16 cellular contexts compared by ENCODE assay signal in the genomic region with DNA sequence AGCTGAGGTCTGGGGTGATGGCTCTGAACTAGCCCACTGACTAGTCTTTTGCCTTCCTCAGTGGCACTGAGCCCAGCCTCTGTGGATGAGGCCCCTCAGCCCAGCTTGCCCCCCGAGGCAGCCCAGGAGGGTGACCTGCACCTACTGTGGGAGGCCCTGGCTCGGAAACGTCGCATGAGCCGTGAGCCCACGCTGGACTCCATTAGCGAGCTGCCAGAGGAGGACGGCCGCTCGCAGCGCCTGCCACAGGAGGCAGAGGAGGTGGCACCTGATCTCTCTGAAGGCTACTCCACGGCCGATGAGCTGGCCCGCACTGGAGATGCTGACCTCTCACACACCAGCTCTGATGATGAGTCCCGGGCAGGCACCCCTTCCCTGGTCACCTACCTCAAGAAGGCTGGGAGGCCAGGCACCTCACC.
A peak's percentile ranks its signal among the peaks of the same experiment; 100 is the strongest.
DNase-seq lines count a peak whose midpoint lies in the region; ATAC-seq and TF ChIP-seq lines count a peak whose summit lies in the region.
"Had no signal": no experiment of that assay in that cellular context is flagged by ENCODE, and none has a peak within 500 bp of the region (broad histone marks: within the 10 kb centered on the region; RNA-seq: fewer than 3 reads in every experiment).

No MANE protein-coding gene starts in this region.

- no peak overlapping the region for H3K4me3 Mint-ChIP-seq in activated naive CD8-positive, alpha-beta T cell treated with anti-CD3 and anti-CD28 coated beads, Interleukin-2, amount 10 ng/mL, durations not matched to agents 7 days and 5 days
- no peak overlapping the region for H3K4me3 Mint-ChIP-seq in activated naive CD8-positive, alpha-beta T cell treated with anti-CD3 and anti-CD28 coated beads for 36 hours
- H3K4me3 Mint-ChIP-seq in chondrocyte (ENCODE audit: unreplicated experiment) (no peak overlapping the region), type B pancreatic cell (no peak overlapping the region)

- H2BK12ac ChIP-seq in neuronal stem cell (ENCODE audit: low read length), result no peak overlapping the region

- H3K36me3 ChIP-seq in neuronal stem cell (replicated peaks in 1 of 2; ENCODE audit: control insufficient read depth in 2 of 2, insufficient read depth in 2 of 2, low read length in 2 of 2) (peaks cover 0 to 41% of the 10 kb centered on the region in 2 donors), breast epithelium (peaks cover 10% of the 10 kb centered on the region), testis (ENCODE audit: low read depth, missing control alignments) (no peaks in the 10 kb centered on the region)

- H3K27ac ChIP-seq in neuronal stem cell (replicated peaks; ENCODE audit: low read length) (no peak overlapping the region), breast epithelium (no peak overlapping the region), testis (no peak overlapping the region)
- H3K27ac ChIP-seq: A549 had no signal

- H3K9ac ChIP-seq in neuronal stem cell (ENCODE audit: low read depth, low read length, poor library complexity), result no peak overlapping the region

- no peak for TF ChIP-seq CTCF in chondrocyte (IDR thresholded peaks at IDR 0.05)
- no peak for TF ChIP-seq CTCF in type B pancreatic cell (conservative IDR thresholded peaks at IDR 0.05)
- TF ChIP-seq CTCF in breast epithelium (IDR thresholded peaks at IDR 0.05), result no peak
- TF ChIP-seq CTCF in testis (IDR thresholded peaks at IDR 0.05), result no peak

- H3K9me3 ChIP-seq in neuronal stem cell (replicated peaks in 1 of 2; ENCODE audit: control insufficient read depth in 2 of 2, insufficient read depth in 1 of 2, low read depth in 1 of 2, low read length in 2 of 2) (peaks cover 0 to 3% of the 10 kb centered on the region in 2 donors), breast epithelium (peaks cover 0 to 7% of the 10 kb centered on the region in 2 donors), testis (no peaks in the 10 kb centered on the region)
- H3K9me3 ChIP-seq: A549 had no signal

- no peaks in the 10 kb centered on the region for H3K9me3 Mint-ChIP-seq in activated naive CD8-positive, alpha-beta T cell treated with anti-CD3 and anti-CD28 coated beads, Interleukin-2, amount 10 ng/mL, durations not matched to agents 7 days and 5 days
- H3K9me3 Mint-ChIP-seq in activated naive CD8-positive, alpha-beta T cell treated with anti-CD3 and anti-CD28 coated beads for 36 hours, result no peaks in the 10 kb centered on the region
- H3K9me3 Mint-ChIP-seq in chondrocyte (ENCODE audit: low read depth) (no peaks in the 10 kb centered on the region), type B pancreatic cell (no peaks in the 10 kb centered on the region)

- H3K4me3 ChIP-seq in neuronal stem cell (ENCODE audit: low read length in 2 of 2), result no peak overlapping the region
- no peak overlapping the region for H3K4me3 ChIP-seq in breast epithelium
- no peak overlapping the region for H3K4me3 ChIP-seq in testis
- H3K4me3 ChIP-seq: A549 had no signal

- H2AK5ac ChIP-seq in neuronal stem cell (ENCODE audit: low read depth, low read length), result no peak overlapping the region

- no peak overlapping the region for H4K8ac ChIP-seq in neuronal stem cell (ENCODE audit: low read depth, low read length)

- H2BK5ac ChIP-seq in neuronal stem cell (ENCODE audit: low read length), result peak overlapping the region; percentile 26

- H3K23ac ChIP-seq in neuronal stem cell (ENCODE audit: low read depth, low read length, poor library complexity), result peak overlapping the region; percentile 48

- no peaks in the 10 kb centered on the region for H3K4me1 Mint-ChIP-seq in activated naive CD8-positive, alpha-beta T cell treated with anti-CD3 and anti-CD28 coated beads, Interleukin-2, amount 10 ng/mL, durations not matched to agents 7 days and 5 days
- no peaks in the 10 kb centered on the region for H3K4me1 Mint-ChIP-seq in activated naive CD8-positive, alpha-beta T cell treated with anti-CD3 and anti-CD28 coated beads for 36 hours
- H3K4me1 Mint-ChIP-seq in chondrocyte (ENCODE audit: low read depth), result no peaks in the 10 kb centered on the region
- H3K4me1 Mint-ChIP-seq in type B pancreatic cell (ENCODE audit: unreplicated experiment), result no peaks in the 10 kb centered on the region

- intact Hi-C loops in breast epithelium (cut with DNase I; ENCODE audit: low total_unique reads) (no loop called here), testis (cut with DNase I; ENCODE audit: low total_unique reads) (no loop called here)

- H3K36me3 Mint-ChIP-seq in activated naive CD8-positive, alpha-beta T cell treated with anti-CD3 and anti-CD28 coated beads, Interleukin-2, amount 10 ng/mL, durations not matched to agents 7 days and 5 days, result no peaks in the 10 kb centered on the region
- H3K36me3 Mint-ChIP-seq in activated naive CD8-positive, alpha-beta T cell treated with anti-CD3 and anti-CD28 coated beads for 36 hours, result no peaks in the 10 kb centered on the region
- H3K36me3 Mint-ChIP-seq in chondrocyte (ENCODE audit: low read depth) (peaks cover 2% of the 10 kb centered on the region), type B pancreatic cell (peaks cover 8% of the 10 kb centered on the region)

- H3K18ac ChIP-seq in neuronal stem cell (ENCODE audit: low read length), result no peak overlapping the region

- no peaks in the 10 kb centered on the region for H3K27me3 ChIP-seq in neuronal stem cell (ENCODE audit: control insufficient read depth in 3 of 3, insufficient read depth in 3 of 3, low read depth in 1 of 3, low read length in 3 of 3)
- no peaks in the 10 kb centered on the region for H3K27me3 ChIP-seq in breast epithelium
- no peaks in the 10 kb centered on the region for H3K27me3 ChIP-seq in testis

- no peak overlapping the region for H4K91ac ChIP-seq in neuronal stem cell (ENCODE audit: low read depth, low read length, poor library complexity)

- no peaks in the 10 kb centered on the region for H3K4me1 ChIP-seq in neuronal stem cell (ENCODE audit: control insufficient read depth in 2 of 2, insufficient read depth in 1 of 2, low read depth in 1 of 2, low read length in 2 of 2)
- H3K4me1 ChIP-seq in breast epithelium, result no peaks in the 10 kb centered on the region
- no peaks in the 10 kb centered on the region for H3K4me1 ChIP-seq in testis
- H3K4me1 ChIP-seq: A549 had no signal

- peak; percentile 21 for DNase-seq in activated naive CD8-positive, alpha-beta T cell treated with anti-CD3 and anti-CD28 coated beads, Interleukin-2, amount 10 ng/mL, durations not matched to agents 7 days and 5 days
- DNase-seq in activated naive CD8-positive, alpha-beta T cell treated with anti-CD3 and anti-CD28 coated beads for 36 hours, result no peak
- peak; percentile 89 for DNase-seq in chondrocyte (ENCODE audit: low spot score)
- no peak for DNase-seq in neuronal stem cell (ENCODE audit: low spot score)
- peak; percentile 64 for DNase-seq in type B pancreatic cell (ENCODE audit: extremely low spot score, unreplicated experiment)
- no peak for DNase-seq in NCI-H187 (lab: John Stamatoyannopoulos, UW)
- no peak for DNase-seq in breast epithelium (ENCODE audit: low spot score in 2 of 2)
- DNase-seq in testis, result no peak
- DNase-seq: C1 segment of cervical spinal cord; DMS 273 treated with DMSO at 0.1 percent for 48 hours; NCI-H1105 treated with DMSO at 0.1 percent for 48 hours; NCI-H187 treated with DMSO at 0.1 percent for 48 hours; NCI-H345; NCI-H526; NK-92 treated with Interleukin-12 subunit alpha and Interleukin-12 subunit beta, amount 100 ng/mL, for 24 hours had no signal

- no peak overlapping the region for H2AFZ ChIP-seq in neuronal stem cell (ENCODE audit: low read length)

- H3K4ac ChIP-seq in neuronal stem cell (ENCODE audit: low read length), result no peak overlapping the region

- no peak overlapping the region for H2BK15ac ChIP-seq in neuronal stem cell (ENCODE audit: low read length)

- POLR2A ChIA-PET in activated naive CD8-positive, alpha-beta T cell treated with anti-CD3 and anti-CD28 coated beads, Interleukin-2, amount 10 ng/mL, durations not matched to agents 7 days and 5 days (lab: Charles Lee), result no interaction called here

- no peaks in the 10 kb centered on the region for H3K79me1 ChIP-seq in neuronal stem cell (ENCODE audit: low read depth, low read length)

- no peaks in the 10 kb centered on the region for H3K27me3 Mint-ChIP-seq in activated naive CD8-positive, alpha-beta T cell treated with anti-CD3 and anti-CD28 coated beads, Interleukin-2, amount 10 ng/mL, durations not matched to agents 7 days and 5 days
- no peaks in the 10 kb centered on the region for H3K27me3 Mint-ChIP-seq in activated naive CD8-positive, alpha-beta T cell treated with anti-CD3 and anti-CD28 coated beads for 36 hours
- H3K27me3 Mint-ChIP-seq in chondrocyte (ENCODE audit: low read depth), result no peaks in the 10 kb centered on the region
- no peaks in the 10 kb centered on the region for H3K27me3 Mint-ChIP-seq in type B pancreatic cell

- no peak overlapping the region for H3K27ac Mint-ChIP-seq in activated naive CD8-positive, alpha-beta T cell treated with anti-CD3 and anti-CD28 coated beads, Interleukin-2, amount 10 ng/mL, durations not matched to agents 7 days and 5 days
- no peak overlapping the region for H3K27ac Mint-ChIP-seq in activated naive CD8-positive, alpha-beta T cell treated with anti-CD3 and anti-CD28 coated beads for 36 hours
- H3K27ac Mint-ChIP-seq in chondrocyte (ENCODE audit: unreplicated experiment) (no peak overlapping the region), type B pancreatic cell (no peak overlapping the region)

- ATAC-seq in activated naive CD8-positive, alpha-beta T cell treated with anti-CD3 and anti-CD28 coated beads, Interleukin-2, amount 10 ng/mL, durations not matched to agents 7 days and 5 days (ENCODE audit: low read depth), result no peak
- ATAC-seq: A549 had no signal

- no peak overlapping the region for H3K14ac ChIP-seq in neuronal stem cell (ENCODE audit: low read length)

- WGBS in neuronal stem cell (ENCODE audit: extremely low coverage in 2 of 2, insufficient read length in 2 of 2, insufficient replicate concordance in 1 of 2), 2 donors, result no CpG with 5 or more reads among the region's 15 CpGs
- 98 to 99% methylated on average over 10 to 15 of the region's 15 CpGs for WGBS in testis, 2 donors

- TF ChIP-seq POLR2A in breast epithelium (IDR thresholded peaks at IDR 0.05) (no peak), testis (IDR thresholded peaks at IDR 0.05) (no peak)

- no peak overlapping the region for H2BK120ac ChIP-seq in neuronal stem cell (ENCODE audit: low read depth, low read length)

- H3K4me2 ChIP-seq in neuronal stem cell (ENCODE audit: insufficient read depth, low read length, poor library complexity, severe bottlenecking), result no peak overlapping the region
- H3K4me2 ChIP-seq: A549 had no signal

Comparison
In these comparisons a context has a peak if more than half of its experiments do, and no peak if none do; other contexts are left out.
1. DNase-seq: peak in activated naive CD8-positive, alpha-beta T cell treated with anti-CD3 and anti-CD28 coated beads, Interleukin-2, amount 10 ng/mL, durations not matched to agents 7 days and 5 days (single experiment), chondrocyte (single experiment) and type B pancreatic cell (single experiment); none in activated naive CD8-positive, alpha-beta T cell treated with anti-CD3 and anti-CD28 coated beads for 36 hours (single experiment), neuronal stem cell (single experiment), NCI-H187 (0 of 2), breast epithelium (0 of 2) and testis (single experiment).